In genomic region chr17:4908711-4909496, GRCh38 we compare ENCODE assay signal across 8 cellular contexts. TPM values are rescaled to one million over a fixed set of nuclear protein-coding genes. Genes with fewer than 3 reads are reported as not detected.
DNase-seq lines count a peak whose midpoint lies in the region; ATAC-seq and TF ChIP-seq lines count a peak whose summit lies in the region.

No MANE protein-coding gene starts in this region.

- peak overlapping the region; percentile 39 for H3K4me2 ChIP-seq in trophoblast cell (ENCODE audit: low read length)

- H3K9me3 Mint-ChIP-seq in activated naive CD8-positive, alpha-beta T cell treated with anti-CD3 and anti-CD28 coated beads, Interleukin-2, amount 10 ng/mL, durations not matched to agents 7 days and 5 days: no peaks in the 10 kb centered on the region

- H2BK12ac ChIP-seq in trophoblast cell (ENCODE audit: low read length): peak overlapping the region; percentile 3

- H3K36me3 Mint-ChIP-seq in activated naive CD8-positive, alpha-beta T cell treated with anti-CD3 and anti-CD28 coated beads, Interleukin-2, amount 10 ng/mL, durations not matched to agents 7 days and 5 days: peaks cover 1% of the 10 kb centered on the region

- peaks cover 12% of the 10 kb centered on the region for H3K27me3 Mint-ChIP-seq in activated naive CD8-positive, alpha-beta T cell treated with anti-CD3 and anti-CD28 coated beads, Interleukin-2, amount 10 ng/mL, durations not matched to agents 7 days and 5 days

- peak overlapping the region; percentile 21 for H2AK5ac ChIP-seq in trophoblast cell (ENCODE audit: low read length)

- peaks cover 4% of the 10 kb centered on the region for H3K79me2 ChIP-seq in trophoblast cell (ENCODE audit: control insufficient read depth, insufficient read depth, low read length, poor library complexity)

- no peak overlapping the region for H3K23ac ChIP-seq in trophoblast cell (ENCODE audit: low read length)

- H3K79me1 ChIP-seq in trophoblast cell (ENCODE audit: low read length): peaks cover 11% of the 10 kb centered on the region

- peak overlapping the region; percentile 95 for H4K8ac ChIP-seq in trophoblast cell (ENCODE audit: low read depth, low read length)

- H3K9me3 ChIP-seq in cardiac muscle cell (ENCODE audit: low read depth): no peaks in the 10 kb centered on the region
- H3K9me3 ChIP-seq in trophoblast cell (ENCODE audit: insufficient read depth, low read depth, low read length): peaks cover 2% of the 10 kb centered on the region
- no peaks in the 10 kb centered on the region for H3K9me3 ChIP-seq in upper lobe of right lung

- WGBS in trophoblast cell (ENCODE audit: extremely low coverage, insufficient coverage, insufficient read length): no CpG with 5 or more reads among the region's 20 CpGs

- H2BK5ac ChIP-seq in trophoblast cell (ENCODE audit: low read depth, low read length, poor library complexity): peak overlapping the region; percentile 99

- no peak overlapping the region for H3K4ac ChIP-seq in trophoblast cell (ENCODE audit: low read depth, low read length)

- peak overlapping the region; percentile 15 for H4K12ac ChIP-seq in trophoblast cell (ENCODE audit: low read depth, low read length)

- peak; percentile 96 for ATAC-seq in activated naive CD8-positive, alpha-beta T cell treated with anti-CD3 and anti-CD28 coated beads, Interleukin-2, amount 10 ng/mL, durations not matched to agents 7 days and 5 days (ENCODE audit: low read depth)
- ATAC-seq in upper lobe of right lung: peak; percentile 99

- H3K27ac ChIP-seq in cardiac muscle cell (peak overlapping the region; percentile 24), trophoblast cell (ENCODE audit: low read depth, low read length) (peak overlapping the region; percentile 97), upper lobe of right lung (peak overlapping the region; percentile 81)

- H4K91ac ChIP-seq in trophoblast cell (ENCODE audit: low read depth, low read length): peak overlapping the region; percentile 93

- TF ChIP-seq CTCF in GM13976 (IDR thresholded peaks at IDR 0.05; ENCODE audit: borderline replicate concordance, control extremely low read depth, extremely low read depth, insufficient read depth, missing control alignments) (peak; percentile 72), cardiac muscle cell (IDR thresholded peaks at IDR 0.05; ENCODE audit: low read depth, low read length) (peak; percentile 88), upper lobe of right lung (IDR thresholded peaks at IDR 0.05) (peak; percentile 95)

- no peaks in the 10 kb centered on the region for H3K4me1 Mint-ChIP-seq in activated naive CD8-positive, alpha-beta T cell treated with anti-CD3 and anti-CD28 coated beads, Interleukin-2, amount 10 ng/mL, durations not matched to agents 7 days and 5 days

- in situ Hi-C loops in GM13976 (cut with MboI; ENCODE audit: low sequenced_read_pairs, unreplicated experiment): no loop called here

- H3K27me3 ChIP-seq in cardiac muscle cell (no peaks in the 10 kb centered on the region), trophoblast cell (ENCODE audit: insufficient read depth, low read length) (no peaks in the 10 kb centered on the region), upper lobe of right lung (no peaks in the 10 kb centered on the region)

- H3K9ac ChIP-seq in trophoblast cell (ENCODE audit: low read length): no peak overlapping the region

- no peaks in the 10 kb centered on the region for H3K4me1 ChIP-seq in cardiac muscle cell (ENCODE audit: low read depth)
- H3K4me1 ChIP-seq in trophoblast cell (ENCODE audit: control insufficient read depth in 1 of 2, insufficient read depth in 2 of 2, low read length in 2 of 2): peaks cover 8 to 14% of the 10 kb centered on the region in 2 experiments
- peaks cover 5% of the 10 kb centered on the region for H3K4me1 ChIP-seq in upper lobe of right lung

- no peak overlapping the region for H3K27ac Mint-ChIP-seq in activated naive CD8-positive, alpha-beta T cell treated with anti-CD3 and anti-CD28 coated beads, Interleukin-2, amount 10 ng/mL, durations not matched to agents 7 days and 5 days

- H3K4me3 Mint-ChIP-seq in activated naive CD8-positive, alpha-beta T cell treated with anti-CD3 and anti-CD28 coated beads, Interleukin-2, amount 10 ng/mL, durations not matched to agents 7 days and 5 days: no peak overlapping the region

- H3K14ac ChIP-seq in trophoblast cell (ENCODE audit: low read length): peak overlapping the region; percentile 75

- peak overlapping the region; percentile 87 for H2BK120ac ChIP-seq in trophoblast cell (ENCODE audit: insufficient read depth, low read length, poor library complexity)

- intact Hi-C loops in upper lobe of right lung (cut with DNase I): loop anchor here (10.0 kb wide), 1 partner anchor 156 kb away; no protein-coding TSS in a partner anchor

- DNase-seq in GM13976 (ENCODE audit: low spot score): peak; percentile 90
- DNase-seq in NCI-H1092 (lab: John Stamatoyannopoulos, UW): peak; percentile 68
- DNase-seq in SKM-1 treated with dmso at 0.1 percent for 144 hours (lab: John Stamatoyannopoulos, UW; ENCODE audit: unreplicated experiment): peak; percentile 65
- DNase-seq in activated naive CD8-positive, alpha-beta T cell treated with anti-CD3 and anti-CD28 coated beads, Interleukin-2, amount 10 ng/mL, durations not matched to agents 7 days and 5 days: peak; percentile 82
- peak; percentile 91 to 98 for DNase-seq in cardiac muscle cell (ENCODE audit: low read depth in 1 of 2, low spot score in 1 of 2)
- peak; percentile 95 to 96 for DNase-seq in trophoblast cell
- DNase-seq in upper lobe of right lung: peak; percentile 93
- DNase-seq in GM19240 (ENCODE audit: insufficient read length, low spot score): no peak

- H3K36me3 ChIP-seq in cardiac muscle cell: no peaks in the 10 kb centered on the region
- H3K36me3 ChIP-seq in trophoblast cell (ENCODE audit: control insufficient read depth in 1 of 2, insufficient read depth in 2 of 2, low read length in 2 of 2): no peaks in the 10 kb centered on the region
- no peaks in the 10 kb centered on the region for H3K36me3 ChIP-seq in upper lobe of right lung

- POLR2A ChIA-PET in activated naive CD8-positive, alpha-beta T cell treated with anti-CD3 and anti-CD28 coated beads, Interleukin-2, amount 10 ng/mL, durations not matched to agents 7 days and 5 days (lab: Charles Lee): interaction anchor here (0.5 to 2.7 kb wide), 19 partner anchors 9 to 586 kb away, joined by 3 to 19 read pairs (median 4); partner anchors contain the start of genes C17orf107, PFN1, RNF167 and SLC25A11

- peak overlapping the region; percentile 49 for H3K18ac ChIP-seq in trophoblast cell (ENCODE audit: low read length)

- H3K4me3 ChIP-seq in cardiac muscle cell: no peak overlapping the region
- peak overlapping the region; percentile 38 for H3K4me3 ChIP-seq in trophoblast cell (ENCODE audit: low read depth, low read length)
- H3K4me3 ChIP-seq in upper lobe of right lung: no peak overlapping the region

- H2AFZ ChIP-seq in trophoblast cell (ENCODE audit: insufficient read depth, low read length, poor library complexity): no peak overlapping the region

RNA-seq across cellular contexts. Expression of gene CHRNE, which starts 6.0 kb away (rescaled TPM):
- total RNA-seq in activated naive CD8-positive, alpha-beta T cell treated with anti-CD3 and anti-CD28 coated beads, Interleukin-2, amount 10 ng/mL, durations not matched to agents 7 days and 5 days: 1 to 10 TPM in 1 of 2 experiments, under 1 TPM in 1; 0.65 to 1.1 TPM
- total RNA-seq in cardiac muscle cell: 0.35 and 1.5 TPM in 2 replicates
- polyA plus RNA-seq in cardiac muscle cell: 0.32 and 1.1 TPM in 2 replicates
- 0.22 and 0.34 TPM in 2 replicates for polyA plus RNA-seq in trophoblast cell (2013)
- 0.98 TPM for total RNA-seq in upper lobe of right lung

RNA-seq across cellular contexts. Expression of gene C17orf107, which starts 9.6 kb away (rescaled TPM):
- total RNA-seq in activated naive CD8-positive, alpha-beta T cell treated with anti-CD3 and anti-CD28 coated beads, Interleukin-2, amount 10 ng/mL, durations not matched to agents 7 days and 5 days: 1 to 10 TPM; 1.9 to 3.0 TPM
- 1.7 and 7.4 TPM in 2 replicates for total RNA-seq in cardiac muscle cell
- polyA plus RNA-seq in cardiac muscle cell: 1.3 and 1.6 TPM in 2 replicates
- 0.47 and 0.49 TPM in 2 replicates for polyA plus RNA-seq in trophoblast cell (2013)
- 2.7 TPM for total RNA-seq in upper lobe of right lung

RNA-seq across cellular contexts. Expression of gene GP1BA, which starts 23.2 kb away (rescaled TPM):
- total RNA-seq in activated naive CD8-positive, alpha-beta T cell treated with anti-CD3 and anti-CD28 coated beads, Interleukin-2, amount 10 ng/mL, durations not matched to agents 7 days and 5 days: not detected
- total RNA-seq in cardiac muscle cell (not detected in 2 replicates), upper lobe of right lung (0.55 TPM)
- polyA plus RNA-seq in cardiac muscle cell: 0.61 and 0.81 TPM in 2 replicates
- polyA plus RNA-seq in trophoblast cell (2013): 0.05 and 0.14 TPM in 2 replicates

RNA-seq across cellular contexts. Expression of gene SLC25A11, which starts 30.9 kb away (rescaled TPM):
- 10 to 100 TPM; 67.6 to 78.1 TPM for total RNA-seq in activated naive CD8-positive, alpha-beta T cell treated with anti-CD3 and anti-CD28 coated beads, Interleukin-2, amount 10 ng/mL, durations not matched to agents 7 days and 5 days
- total RNA-seq in cardiac muscle cell (118 and 127 TPM in 2 replicates), upper lobe of right lung (55.0 TPM)
- 223 and 229 TPM in 2 replicates for polyA plus RNA-seq in cardiac muscle cell
- polyA plus RNA-seq in trophoblast cell (2013): 36.6 and 37.7 TPM in 2 replicates

RNA-seq across cellular contexts. Expression of gene RNF167, which starts 31.2 kb away (rescaled TPM):
- 100 to 1,000 TPM; 202 TPM for total RNA-seq in activated naive CD8-positive, alpha-beta T cell treated with anti-CD3 and anti-CD28 coated beads, Interleukin-2, amount 10 ng/mL, durations not matched to agents 7 days and 5 days
- total RNA-seq in cardiac muscle cell (67.4 and 73.4 TPM in 2 replicates), upper lobe of right lung (92.9 TPM)
- 71.4 and 77.1 TPM in 2 replicates for polyA plus RNA-seq in cardiac muscle cell
- polyA plus RNA-seq in trophoblast cell (2013): 113 and 122 TPM in 2 replicates

Comparison
In these comparisons a context has a peak if more than half of its experiments do, and no peak if none do; other contexts are left out.
1. H3K27ac ChIP-seq: peak in every context shown above with its lines; median percentile 97 in trophoblast cell; 81 in upper lobe of right lung; 24 in cardiac muscle cell.